In genomic region chr20:36113566-36114247, GRCh38 we compare ENCODE assay signal across 14 cellular contexts. TPM values are rescaled to one million over a fixed set of nuclear protein-coding genes. Genes with fewer than 3 reads are reported as not detected.
A peak's percentile ranks its signal among the peaks of the same experiment; 100 is the strongest.
DNase-seq lines count a peak whose midpoint lies in the region; ATAC-seq and TF ChIP-seq lines count a peak whose summit lies in the region.
"Had no signal": no experiment of that assay in that cellular context is flagged by ENCODE, and none has a peak within 500 bp of the region (broad histone marks: within the 10 kb centered on the region; RNA-seq: fewer than 3 reads in every experiment).

No MANE protein-coding gene starts in this region.

- intact Hi-C loops in CD14-positive monocyte (cut with micrococcal nuclease) (no loop called here), left lung (cut with DNase I) (no loop called here), thyroid gland (cut with DNase I) (no loop called here), adrenal gland (cut with DNase I) (no loop called here)

- H3K4me1 Mint-ChIP-seq in CD14-positive monocyte, result peaks cover 44% of the 10 kb centered on the region

- peaks cover 0 to 7% (median 2%) of the 10 kb centered on the region in 3 donors for H3K27me3 Mint-ChIP-seq in CD14-positive monocyte (ENCODE audit: low read depth in 3 of 3)

- DNase-seq in CD14-positive monocyte (ENCODE audit: low spot score) (no peak), SK-MEL-5 (ENCODE audit: low read depth, low spot score) (peak; percentile 74), left lung (no peak), NCI-H1417 treated with DMSO at 0.1 percent for 48 hours (lab: John Stamatoyannopoulos, UW) (no peak), thyroid gland (no peak), OCI-M2 (lab: John Stamatoyannopoulos, UW; ENCODE audit: unreplicated experiment) (no peak), adrenal gland (no peak)
- DNase-seq: activated CD8-positive, alpha-beta memory T cell treated with anti-CD3 and anti-CD28 coated beads, Interleukin-2, amount 50 U/mL, for 4 hours; dermis blood vessel endothelial cell; NCI-H1436 treated with DMSO at 0.1 percent for 48 hours; PC-3; uterus had no signal

- peak; percentile 65 for ATAC-seq in HG03095 (IDR thresholded peaks at IDR 0.05; ENCODE audit: unreplicated experiment)
- peak; percentile 6 for ATAC-seq in left lung
- ATAC-seq: PC-3 had no signal

- H3K4me3 ChIP-seq in left lung (no peak overlapping the region), thyroid gland (replicated peaks in 1 of 3) (no peak overlapping the region), adrenal gland (no peak overlapping the region)
- H3K4me3 ChIP-seq: uterus had no signal

- H3K9me3 Mint-ChIP-seq in CD14-positive monocyte, result no peaks in the 10 kb centered on the region

- WGBS in thyroid gland, 2 donors, result 80 to 84% methylated on average over 13 of the region's 13 CpGs
- WGBS in adrenal gland, 4 donors, result 69 to 75% (median 71%) methylated on average over 13 of the region's 13 CpGs

- H3K27me3 ChIP-seq in left lung, result no peaks in the 10 kb centered on the region
- no peaks in the 10 kb centered on the region for H3K27me3 ChIP-seq in thyroid gland
- no peaks in the 10 kb centered on the region for H3K27me3 ChIP-seq in adrenal gland
- H3K27me3 ChIP-seq: neutrophil, uterus had no signal

- TF ChIP-seq POLR2A in thyroid gland (IDR thresholded peaks at IDR 0.05), result no peak
- TF ChIP-seq POLR2A in adrenal gland (IDR thresholded peaks at IDR 0.05), result no peak

- in situ Hi-C loops in SK-MEL-5 (cut with HindIII; ENCODE audit: low pct_unique_long_range_greater_than_20kb, low sequenced_read_pairs), result no loop called here

- no peaks in the 10 kb centered on the region for H3K36me3 Mint-ChIP-seq in CD14-positive monocyte

- peak overlapping the region in 5 of 7 donors; percentile 18 to 73 (median 42) for H3K27ac Mint-ChIP-seq in CD14-positive monocyte

- TF ChIP-seq CTCF in CD14-positive monocyte (IDR thresholded peaks at IDR 0.05) (no peak), left lung (IDR thresholded peaks at IDR 0.05) (no peak), thyroid gland (IDR thresholded peaks at IDR 0.05) (no peak), adrenal gland (IDR thresholded peaks at IDR 0.05) (no peak)

- H3K27ac ChIP-seq in left lung, result peak overlapping the region in 1 of 2 donors; percentile 61
- H3K27ac ChIP-seq in thyroid gland, result peak overlapping the region in 1 of 3 donors; percentile 70
- peak overlapping the region in 1 of 5 donors; percentile 29 for H3K27ac ChIP-seq in adrenal gland
- H3K27ac ChIP-seq: neutrophil, uterus had no signal

- peaks cover 0 to 46% of the 10 kb centered on the region in 2 donors for H3K4me1 ChIP-seq in left lung
- peaks cover 13 to 14% of the 10 kb centered on the region in 2 donors for H3K4me1 ChIP-seq in thyroid gland
- no peaks in the 10 kb centered on the region for H3K4me1 ChIP-seq in adrenal gland (replicated peaks in 1 of 2)
- H3K4me1 ChIP-seq: uterus had no signal

- peak overlapping the region; percentile 24 to 31 for H3K4me3 Mint-ChIP-seq in CD14-positive monocyte

- H3K9me3 ChIP-seq in left lung (no peaks in the 10 kb centered on the region), thyroid gland (no peaks in the 10 kb centered on the region), adrenal gland (replicated peaks in 1 of 3) (no peaks in the 10 kb centered on the region)
- H3K9me3 ChIP-seq: neutrophil, uterus had no signal

- H3K36me3 ChIP-seq in left lung (no peaks in the 10 kb centered on the region), thyroid gland (no peaks in the 10 kb centered on the region), adrenal gland (replicated peaks in 1 of 2) (no peaks in the 10 kb centered on the region)
- H3K36me3 ChIP-seq: neutrophil, uterus had no signal

RNA-seq across cellular contexts. Expression of gene EPB41L1, which starts 40.8 kb away (rescaled TPM):
- polyA plus RNA-seq in CD14-positive monocyte (not detected), adrenal gland (1,000 to 10,000 TPM in 1 of 3 donors, 10 to 100 TPM in 2; 29.8 to 1,154 (median 46.8) TPM)
- 6.0 and 9.8 TPM in 2 replicates for total RNA-seq in SK-MEL-5 (2014; rRNA removed; shearing (Covaris generic))
- 26.8 and 39.1 TPM in 2 replicates for polyA plus RNA-seq in SK-MEL-5 (2015; cell fraction: cytosol; rRNA removed)
- 7.1 and 7.6 TPM in 2 replicates for polyA plus RNA-seq in SK-MEL-5 (2015; cell fraction: nucleus; rRNA removed)
- total RNA-seq in left lung (10 to 100 TPM; 41.5 to 80.1 TPM), thyroid gland (10 to 100 TPM; 15.4 to 75.2 (median 42.3) TPM), adrenal gland (100 to 1,000 TPM; 105 to 813 (median 190) TPM)
